1 cellular context compared by ENCODE assay signal in the genomic region with DNA sequence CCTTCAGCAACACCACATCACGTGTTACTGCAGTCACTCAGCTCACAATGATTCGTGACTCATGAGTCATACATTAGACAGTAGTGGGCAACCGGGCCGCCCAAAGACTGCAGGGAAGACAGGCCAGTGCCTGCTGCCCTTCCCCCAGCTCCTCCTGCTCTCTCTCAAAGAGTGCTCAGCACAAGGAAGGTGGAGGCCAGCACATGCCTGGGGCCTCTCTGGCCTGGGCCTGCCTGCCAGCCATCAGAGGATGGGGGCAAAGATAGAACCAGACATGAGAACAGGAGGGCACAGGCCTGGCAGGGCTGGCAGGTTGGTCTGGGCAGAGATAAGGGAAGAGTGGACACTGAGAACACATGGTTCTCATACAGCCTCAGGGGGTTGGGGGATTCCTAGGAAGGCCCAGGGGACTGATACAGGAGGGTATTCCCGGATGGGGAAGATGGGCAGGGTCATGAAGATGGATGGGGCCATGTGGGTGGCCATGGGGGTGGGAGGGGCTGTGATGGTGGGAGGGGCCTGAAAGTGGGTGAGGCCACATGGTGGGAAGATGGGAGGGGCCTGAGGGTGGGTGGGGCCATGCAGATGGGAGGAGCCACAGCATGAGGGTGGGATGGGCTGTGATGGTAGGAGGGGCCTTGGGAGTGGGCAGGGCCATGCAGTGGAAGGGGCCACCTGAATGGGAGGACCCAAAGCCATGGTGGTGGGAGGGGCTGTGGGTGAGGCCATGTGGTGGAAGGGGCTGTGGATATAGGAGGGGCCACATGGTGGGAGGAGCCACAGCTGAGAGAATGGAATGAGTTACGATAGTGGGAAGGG.
TF ChIP-seq lines count a peak whose summit lies in the region.

No MANE protein-coding gene starts in this region.

TF ChIP-seq in H1, 55 proteins besides CTCF, POLR2A, EP300 and RAD21 (continued from another document):
- TF ChIP-seq, protein P1, sequence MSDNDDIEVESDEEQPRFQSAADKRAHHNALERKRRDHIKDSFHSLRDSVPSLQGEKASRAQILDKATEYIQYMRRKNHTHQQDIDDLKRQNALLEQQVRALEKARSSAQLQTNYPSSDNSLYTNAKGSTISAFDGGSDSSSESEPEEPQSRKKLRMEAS (IDR thresholded peaks at IDR 0.05), result peak; percentile 65
